8 cellular contexts compared by ENCODE assay signal in the genomic region with DNA sequence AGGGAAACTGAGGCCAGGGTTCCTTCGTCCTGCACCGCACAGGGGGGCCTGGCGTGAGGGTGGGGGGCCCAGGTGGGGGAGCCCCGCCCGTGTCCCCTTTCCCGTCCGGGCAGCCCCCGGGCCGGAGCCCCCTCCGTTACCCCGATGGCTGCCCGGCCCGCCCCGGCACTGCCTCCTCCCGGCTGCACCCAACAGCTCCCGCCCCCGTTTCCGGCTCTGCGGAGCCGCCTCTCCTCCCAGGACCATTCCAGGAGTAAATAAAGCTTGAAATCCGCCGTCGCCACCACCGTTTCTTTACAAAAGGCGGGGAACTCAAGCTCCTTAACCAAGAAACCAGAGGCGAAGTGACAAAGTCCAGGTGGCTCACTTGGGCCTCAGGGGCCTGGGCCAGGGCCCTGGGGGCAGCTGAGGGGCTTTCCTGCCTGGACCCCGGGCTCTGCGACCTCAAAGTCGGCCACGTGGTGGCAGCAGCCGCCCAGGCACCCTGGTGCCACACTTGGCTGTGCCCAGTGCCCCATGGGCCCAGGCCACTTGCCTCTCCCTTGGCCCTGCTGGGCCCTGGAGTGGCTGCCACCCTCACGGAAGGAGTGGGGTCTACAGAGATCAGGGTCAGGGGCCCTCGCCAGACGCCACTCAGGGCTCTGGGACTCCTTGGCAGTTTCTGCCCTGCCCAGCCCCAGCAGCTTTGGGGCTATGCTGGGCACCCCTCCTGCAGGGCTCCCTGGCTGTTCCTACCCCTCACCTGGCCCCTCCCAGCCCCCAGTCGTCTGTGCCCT. TPM values are rescaled to one million over a fixed set of nuclear protein-coding genes. Genes with fewer than 3 reads are reported as not detected.
A peak's percentile ranks its signal among the peaks of the same experiment; 100 is the strongest.
DNase-seq lines count a peak whose midpoint lies in the region; ATAC-seq and TF ChIP-seq lines count a peak whose summit lies in the region.

No MANE protein-coding gene starts in this region.

- H3K4me1 Mint-ChIP-seq in activated CD8-positive, alpha-beta T cell treated with anti-CD3 and anti-CD28 coated beads for 36 hours (ENCODE audit: low read depth), result peaks cover 33% of the 10 kb centered on the region

- intact Hi-C loops in activated CD8-positive, alpha-beta T cell treated with anti-CD3 and anti-CD28 coated beads for 36 hours (cut with micrococcal nuclease), result loop anchor here (5.0 kb wide), 2 partner anchors 187 to 382 kb away; no protein-coding TSS in a partner anchor

- H3K9ac ChIP-seq in BLaER1, result peak overlapping the region; percentile 68

- H3K36me3 ChIP-seq in BLaER1, result no peaks in the 10 kb centered on the region
- H3K36me3 ChIP-seq in ectodermal cell (ENCODE audit: control insufficient read depth, insufficient read depth, low read length), result no peaks in the 10 kb centered on the region

- DNase-seq in GM19240 (ENCODE audit: insufficient read length, low spot score) (peak; percentile 92), NCI-H69 (lab: John Stamatoyannopoulos, UW) (peak; percentile 83), lung microvascular endothelial cell (ENCODE audit: low read depth in 2 of 2) (peak; percentile 88)
- peak; percentile 93 for DNase-seq in activated CD8-positive, alpha-beta T cell treated with anti-CD3 and anti-CD28 coated beads for 36 hours
- peak; percentile 73 for DNase-seq in stimulated activated CD8-positive, alpha-beta memory T cell treated with anti-CD3 and anti-CD28 coated beads, Interleukin-12 subunit alpha, Interleukin-12 subunit beta, amount 100 ng/mL, for 1 hour (ENCODE audit: low read depth)

- ATAC-seq in HG03442 (IDR thresholded peaks at IDR 0.05; ENCODE audit: unreplicated experiment), result peak; percentile 43
- ATAC-seq in activated CD8-positive, alpha-beta T cell treated with anti-CD3 and anti-CD28 coated beads for 36 hours, result peak; percentile 69

- peak overlapping the region; percentile 83 for H3K4me3 Mint-ChIP-seq in activated CD8-positive, alpha-beta T cell treated with anti-CD3 and anti-CD28 coated beads for 36 hours

- POLR2A ChIA-PET in activated CD8-positive, alpha-beta T cell treated with anti-CD3 and anti-CD28 coated beads for 36 hours (lab: Charles Lee), result interaction anchor here (0.7 to 3.8 kb wide), 12 partner anchors 8 to 198 kb away, joined by 3 to 19 read pairs (median 4); a partner anchor contains a TSS

- H3K36me3 Mint-ChIP-seq in activated CD8-positive, alpha-beta T cell treated with anti-CD3 and anti-CD28 coated beads for 36 hours (ENCODE audit: low read depth), result peaks cover 3% of the 10 kb centered on the region

- H3K27me3 Mint-ChIP-seq in activated CD8-positive, alpha-beta T cell treated with anti-CD3 and anti-CD28 coated beads for 36 hours, result no peaks in the 10 kb centered on the region

- peak overlapping the region; percentile 97 for H3K4me2 ChIP-seq in BLaER1

- peak overlapping the region; percentile 72 for H3K27ac ChIP-seq in BLaER1
- H3K27ac ChIP-seq in ectodermal cell (ENCODE audit: insufficient read depth, low read depth, low read length, poor library complexity, severe bottlenecking), result peak overlapping the region; percentile 1

- no peaks in the 10 kb centered on the region for H3K9me3 ChIP-seq in BLaER1
- H3K9me3 ChIP-seq in ectodermal cell (ENCODE audit: control insufficient read depth, low read length), result no peaks in the 10 kb centered on the region

- peak overlapping the region; percentile 73 for H3K4me3 ChIP-seq in BLaER1
- peak overlapping the region; percentile 53 for H3K4me3 ChIP-seq in ectodermal cell (ENCODE audit: insufficient read depth, low read depth, low read length)

- H3K27me3 ChIP-seq in BLaER1 (no peaks in the 10 kb centered on the region), ectodermal cell (ENCODE audit: control insufficient read depth, insufficient read depth, low read length, poor library complexity, severe bottlenecking) (no peaks in the 10 kb centered on the region)

- H3K9me3 Mint-ChIP-seq in activated CD8-positive, alpha-beta T cell treated with anti-CD3 and anti-CD28 coated beads for 36 hours, result no peaks in the 10 kb centered on the region

- peak overlapping the region; percentile 96 for H3K27ac Mint-ChIP-seq in activated CD8-positive, alpha-beta T cell treated with anti-CD3 and anti-CD28 coated beads for 36 hours

- peaks cover 22% of the 10 kb centered on the region; the same call in 1 of the 2 replicates for H4K20me1 ChIP-seq in BLaER1

- H3K4me1 ChIP-seq in BLaER1 (peaks cover 89% of the 10 kb centered on the region), ectodermal cell (ENCODE audit: control insufficient read depth, insufficient read depth, low read length) (peaks cover 25% of the 10 kb centered on the region)

- 4% methylated on average over 35 of the region's 35 CpGs for WGBS in ectodermal cell, 2 experiments

- TF ChIP-seq CTCF in activated CD8-positive, alpha-beta T cell treated with anti-CD3 and anti-CD28 coated beads for 36 hours (IDR thresholded peaks at IDR 0.05), result peak; percentile 97

- CTCF ChIA-PET in activated CD8-positive, alpha-beta T cell treated with anti-CD3 and anti-CD28 coated beads for 36 hours (lab: Charles Lee), result interaction anchor here (0.7 to 12.9 kb wide), 47 partner anchors 9 to 592 kb away, joined by 3 to 239 read pairs (median 4); a partner anchor contains a TSS

RNA-seq across cellular contexts. Expression of a gene that starts 0.5 kb away (rescaled TPM):
- total RNA-seq in activated CD8-positive, alpha-beta T cell treated with anti-CD3 and anti-CD28 coated beads for 36 hours, result 10 to 100 TPM; 64.7 to 71.7 TPM
- 98.8 TPM for polyA plus RNA-seq in ectodermal cell (2013, experiment 1 of 4)
- polyA plus RNA-seq in ectodermal cell (2013, experiment 2 of 4), result 98.2 TPM
- polyA plus RNA-seq in ectodermal cell (2013, experiment 3 of 4), result 98.2 TPM
- 102 TPM for polyA plus RNA-seq in ectodermal cell (2013, experiment 4 of 4)
- total RNA-seq in lung microvascular endothelial cell, result 14.8 and 19.8 TPM in 2 replicates

RNA-seq across cellular contexts. Expression of a gene that starts 33.0 kb away (rescaled TPM):
- 10 to 100 TPM; 27.5 to 28.3 TPM for total RNA-seq in activated CD8-positive, alpha-beta T cell treated with anti-CD3 and anti-CD28 coated beads for 36 hours
- polyA plus RNA-seq in ectodermal cell (2013, experiment 1 of 4), result 43.0 TPM
- 48.2 TPM for polyA plus RNA-seq in ectodermal cell (2013, experiment 2 of 4)
- 31.6 TPM for polyA plus RNA-seq in ectodermal cell (2013, experiment 3 of 4)
- 32.5 TPM for polyA plus RNA-seq in ectodermal cell (2013, experiment 4 of 4)
- total RNA-seq in lung microvascular endothelial cell, result 11.8 and 18.3 TPM in 2 replicates

Comparison
In these comparisons a context has a peak if more than half of its experiments do, and no peak if none do; other contexts are left out.
1. Peak in every context shown above with its lines: DNase-seq, ATAC-seq, H3K4me3 ChIP-seq and H3K27ac ChIP-seq.